Comparison of ENCODE assay signal across 9 cellular contexts in the genomic region with DNA sequence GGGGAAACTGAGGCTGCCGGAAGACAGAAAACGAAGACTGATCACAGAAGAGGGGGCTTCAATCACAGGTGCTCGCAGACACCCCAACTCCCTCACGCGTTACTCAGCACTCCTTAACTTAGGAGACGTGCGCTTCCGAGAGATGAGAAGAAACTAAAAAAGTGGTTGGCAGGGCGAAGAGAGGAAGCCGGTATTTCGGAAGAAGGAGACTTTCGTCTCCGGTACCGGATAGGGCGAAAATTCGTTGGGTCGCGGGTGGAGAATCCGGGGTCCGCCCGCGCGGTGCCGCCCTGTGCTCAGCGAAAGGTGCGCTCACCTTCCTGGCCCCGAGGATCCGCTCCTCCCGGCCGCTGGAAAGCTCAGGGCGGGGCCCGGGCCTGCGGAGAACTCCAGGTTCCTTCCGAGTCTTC. TPM values are rescaled to one million over a fixed set of nuclear protein-coding genes. Genes with fewer than 3 reads are reported as not detected.
A peak's percentile ranks its signal among the peaks of the same experiment; 100 is the strongest.
DNase-seq lines count a peak whose midpoint lies in the region; ATAC-seq and TF ChIP-seq lines count a peak whose summit lies in the region.
"Had no signal": no experiment of that assay in that cellular context is flagged by ENCODE, and none has a peak within 500 bp of the region (broad histone marks: within the 10 kb centered on the region; RNA-seq: fewer than 3 reads in every experiment).

No MANE protein-coding gene starts in this region.

- peaks cover 21 to 44% (median 41%) of the 10 kb centered on the region in 4 donors for H3K4me1 Mint-ChIP-seq in naive thymus-derived CD8-positive, alpha-beta T cell

- no peak for TF ChIP-seq CTCF in AG09309 (IDR thresholded peaks at IDR 0.05; ENCODE audit: control insufficient read depth, insufficient read depth, low read depth, low read length, missing control alignments)
- no peak for TF ChIP-seq CTCF in dorsolateral prefrontal cortex (IDR thresholded peaks at IDR 0.05 in 54 of 56, conservative IDR thresholded peaks at IDR 0.05 in 2 of 56; ENCODE audit: low read depth in 1 of 56, partially characterized antibody in 56 of 56)

- intact Hi-C loops in dorsolateral prefrontal cortex (cut with DNase I) = loop anchor here in 1 of 2 donors (10.0 kb wide), 1 partner anchor 184 kb away; no protein-coding TSS in a partner anchor
- intact Hi-C loops in left colon (cut with DNase I, micrococcal nuclease) = no loop called here

- POLR2A ChIA-PET in naive thymus-derived CD8-positive, alpha-beta T cell (lab: Charles Lee) = no interaction called here

- peaks cover 0 to 2% (median 0%) of the 10 kb centered on the region in 9 donors for H3K9me3 Mint-ChIP-seq in naive thymus-derived CD8-positive, alpha-beta T cell

- H3K4me3 ChIP-seq in AG09309 (ENCODE audit: control insufficient read depth, low read depth, low read length) (peak overlapping the region; percentile 73), dorsolateral prefrontal cortex (peak overlapping the region in 57 of 59 donors; percentile 3 to 64 (median 45))

- peak overlapping the region in 35 of 59 donors; percentile 4 to 84 (median 60) for H3K27ac ChIP-seq in dorsolateral prefrontal cortex

- ATAC-seq in naive thymus-derived CD8-positive, alpha-beta T cell = no peak
- ATAC-seq in GM21526 (IDR thresholded peaks at IDR 0.05; ENCODE audit: low FRiP score, unreplicated experiment) (no peak), left colon (no peak)

- peaks cover 0 to 5% (median 0%) of the 10 kb centered on the region in 3 donors for H3K36me3 Mint-ChIP-seq in naive thymus-derived CD8-positive, alpha-beta T cell

- peak overlapping the region in 9 of 10 donors; percentile 63 to 87 (median 75) for H3K4me3 Mint-ChIP-seq in naive thymus-derived CD8-positive, alpha-beta T cell

- DNase-seq in AG09309 (ENCODE audit: low read depth) (no peak), LoVo (ENCODE audit: low spot score) (peak; percentile 27), dorsolateral prefrontal cortex (no peak), NCI-H524 treated with DMSO at 0.1 percent for 48 hours (lab: John Stamatoyannopoulos, UW) (no peak), left colon (no peak)
- DNase-seq in naive thymus-derived CD8-positive, alpha-beta T cell = no peak
- DNase-seq in effector CD4-positive, alpha-beta T cell = no peak
- DNase-seq: activated naive CD4-positive, alpha-beta T cell treated with anti-CD3 and anti-CD28 coated beads, Interleukin-2, amount 50 U/mL, for 16 hours had no signal

- peak overlapping the region in 3 of 10 donors; percentile 45 to 66 (median 58) for H3K27ac Mint-ChIP-seq in naive thymus-derived CD8-positive, alpha-beta T cell

- peaks cover 27 to 81% (median 74%) of the 10 kb centered on the region in 45 donors for H3K27me3 ChIP-seq in dorsolateral prefrontal cortex

- peaks cover 27 to 62% (median 45%) of the 10 kb centered on the region in 5 donors for H3K27me3 Mint-ChIP-seq in naive thymus-derived CD8-positive, alpha-beta T cell

RNA-seq across cellular contexts. Expression of a gene that starts 0.9 kb away (rescaled TPM):
- total RNA-seq in dorsolateral prefrontal cortex (10 to 100 TPM in 12 of 120 experiments, 1 to 10 TPM in 108; 2.4 to 18.6 (median 6.0) TPM), left colon (10 to 100 TPM in 1 of 2 donors, 1 to 10 TPM in 1; 5.8 to 11.7 TPM)
- total RNA-seq in naive thymus-derived CD8-positive, alpha-beta T cell = under 1 TPM in 1 of 2 experiments, not detected in 1; 0.13 TPM
- not detected for polyA plus RNA-seq in naive thymus-derived CD8-positive, alpha-beta T cell

RNA-seq across cellular contexts. Expression of a gene that starts 53.5 kb away (rescaled TPM):
- total RNA-seq in dorsolateral prefrontal cortex (under 1 TPM in 1 of 120 experiments, not detected in 119; 0.35 TPM), left colon (not detected)
- not detected for total RNA-seq in naive thymus-derived CD8-positive, alpha-beta T cell
- not detected for polyA plus RNA-seq in naive thymus-derived CD8-positive, alpha-beta T cell
